ENCODE assay signal across 8 cellular contexts in the genomic region with DNA sequence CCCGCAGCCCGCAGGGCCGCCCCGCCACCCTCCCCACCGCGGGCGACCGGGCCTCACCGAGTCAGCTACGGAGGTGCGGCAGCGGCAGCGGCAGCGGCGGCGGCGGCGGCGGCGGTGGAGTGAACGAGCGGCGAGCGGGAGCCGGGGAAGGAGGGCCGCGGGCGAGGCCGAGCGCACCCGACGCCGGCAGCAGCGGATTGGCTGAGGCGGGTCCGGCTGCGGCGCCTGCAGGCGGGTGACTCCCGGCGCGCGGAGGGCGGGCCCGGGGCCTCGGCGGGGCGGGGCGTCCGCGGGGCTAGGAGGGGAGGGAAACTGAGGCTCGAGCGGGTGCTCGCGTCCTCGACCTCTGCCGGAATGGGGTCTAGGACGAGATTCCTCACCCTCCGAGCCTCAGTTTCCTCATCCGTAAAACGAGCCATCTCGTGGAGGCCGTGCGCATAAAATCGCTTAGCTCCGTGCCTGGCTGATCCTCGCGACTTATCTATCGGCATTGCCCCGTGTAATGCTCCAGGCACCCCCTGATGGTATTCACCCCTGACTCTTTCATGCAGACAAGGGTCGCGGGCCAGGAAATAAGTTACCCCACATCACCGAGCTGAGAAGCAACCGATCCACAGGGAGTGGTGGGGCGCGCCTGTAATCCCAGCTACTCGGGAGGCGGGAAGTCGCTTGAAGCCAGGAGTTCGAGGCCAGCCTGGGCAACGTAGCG. TPM values are rescaled to one million over a fixed set of nuclear protein-coding genes. Genes with fewer than 3 reads are reported as not detected.
DNase-seq lines count a peak whose midpoint lies in the region; ATAC-seq lines count a peak whose summit lies in the region.

A gene (minus strand): TSS at position 199 of the 709 bp plus-strand sequence. CDS start 26,442 bp downstream, outside the sequence.

- WGBS in adipose tissue, 3 donors, result 3 to 9% (median 3%) methylated on average over 46 to 81 of the region's 82 CpGs

- peaks cover 3% of the 10 kb centered on the region; the same call in 1 of the 2 replicates for H3K36me3 ChIP-seq in KOPT-K1 (ENCODE audit: insufficient read depth, low read length)

- no peak for ATAC-seq in HG03439 (IDR thresholded peaks at IDR 0.05; ENCODE audit: unreplicated experiment)

- DNase-seq in DMS 273 (lab: John Stamatoyannopoulos, UW; ENCODE audit: unreplicated experiment) (peak; percentile 82), DMS 273 treated with DMSO at 0.1 percent for 48 hours (lab: John Stamatoyannopoulos, UW) (no peak), T follicular helper cell (ENCODE audit: low read depth) (peak; percentile 50), cardiac septum (ENCODE audit: low spot score) (peak; percentile 93), posterior cingulate gyrus (peak in 9 of 10 donors; percentile 16 to 94 (median 52))

- H3K9me3 ChIP-seq in KOPT-K1 (ENCODE audit: insufficient read depth, low read length, poor library complexity, severe bottlenecking), result no peaks in the 10 kb centered on the region

- intact Hi-C loops in cardiac septum (cut with DNase I) (loop anchor here (5.0 kb wide), 1 partner anchor 60 kb away; a partner anchor contains a TSS), posterior cingulate gyrus (cut with DNase I) (no loop called here)

- H3K27ac ChIP-seq in KOPT-K1 (ENCODE audit: low read depth, low read length, poor library complexity, severe bottlenecking), result peak within 1 kb of the TSS; percentile 88
- H3K27ac ChIP-seq in adipose tissue (ENCODE audit: low read depth, low read length), result peak within 1 kb of the TSS; percentile 81

RNA-seq across cellular contexts. Expression of the gene that starts here (rescaled TPM):
- polyA plus RNA-seq in adipose tissue, result 10 to 100 TPM in 2 of 3 donors, 1 to 10 TPM in 1; 9.4 to 19.7 (median 11.6) TPM
- total RNA-seq in cardiac septum, result 37.6 TPM
